ENCODE assay signal across 15 cellular contexts in the genomic region with DNA sequence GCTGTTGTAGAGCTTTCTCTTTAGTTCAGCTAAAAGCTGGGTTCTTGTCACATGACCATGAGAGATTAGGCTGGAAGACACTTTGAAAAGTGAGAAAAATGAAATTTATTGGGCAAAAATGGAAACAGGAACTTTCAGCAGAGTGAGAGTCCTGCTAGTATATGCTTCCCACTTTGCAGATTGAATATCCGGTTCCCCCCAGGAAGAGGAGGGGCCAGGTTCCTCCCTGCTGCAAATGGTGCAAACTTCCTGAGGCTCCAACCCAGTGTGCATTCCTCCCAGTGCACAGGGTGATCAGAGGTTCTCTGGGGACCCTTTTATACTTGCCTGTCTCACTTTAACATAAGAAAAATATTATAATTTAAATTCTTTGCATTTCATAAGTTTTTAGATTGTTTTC.
A peak's percentile ranks its signal among the peaks of the same experiment; 100 is the strongest.
DNase-seq lines count a peak whose midpoint lies in the region; TF ChIP-seq lines count a peak whose summit lies in the region.
"Had no signal": no experiment of that assay in that cellular context is flagged by ENCODE, and none has a peak within 500 bp of the region (broad histone marks: within the 10 kb centered on the region; RNA-seq: fewer than 3 reads in every experiment).

No MANE protein-coding gene starts in this region.

- H3K9ac ChIP-seq in subcutaneous abdominal adipose tissue (ENCODE audit: low read length in 5 of 5) = no peak overlapping the region
- H3K9ac ChIP-seq: BLaER1 treated with 17β-estradiol and CSF1 and Interleukin-3, amounts not matched to agents 10 nM and 100 nM had no signal

- peaks cover 23 to 55% (median 49%) of the 10 kb centered on the region in 5 donors for H3K9me3 ChIP-seq in subcutaneous abdominal adipose tissue (ENCODE audit: control insufficient read depth in 5 of 5, low read length in 5 of 5)

- H3K27me3 ChIP-seq in HL-60 (ENCODE audit: insufficient read depth, poor library complexity, severe bottlenecking) = no peaks in the 10 kb centered on the region
- no peaks in the 10 kb centered on the region for H3K27me3 ChIP-seq in subcutaneous abdominal adipose tissue (ENCODE audit: control insufficient read depth in 5 of 5, insufficient read depth in 4 of 5, low read length in 5 of 5)

- in situ Hi-C loops in KBM-7 (cut with MboI; ENCODE audit: low pct_unique_long_range_greater_than_20kb, low sequenced_read_pairs) = no loop called here

- H3K27ac ChIP-seq in HL-60 (replicated peaks) (peak overlapping the region; percentile 35), subcutaneous abdominal adipose tissue (ENCODE audit: low read depth, low read length) (no peak overlapping the region), coronary artery (no peak overlapping the region)
- H3K27ac ChIP-seq: BLaER1 treated with 17β-estradiol and CSF1 and Interleukin-3, amounts not matched to agents 10 nM and 100 nM had no signal

- peaks cover 0 to 8% (median 0%) of the 10 kb centered on the region in 5 donors for H3K36me3 ChIP-seq in subcutaneous abdominal adipose tissue (ENCODE audit: control insufficient read depth in 5 of 5, insufficient read depth in 5 of 5, low read length in 5 of 5)

- H3K4me3 ChIP-seq in HL-60 (replicated peaks; ENCODE audit: insufficient read depth, low read length) = no peak overlapping the region
- H3K4me3 ChIP-seq in subcutaneous abdominal adipose tissue (ENCODE audit: low read depth in 1 of 5, low read length in 5 of 5) = peak overlapping the region in 3 of 5 donors; percentile 21 to 40 (median 28)
- no peak overlapping the region for H3K4me3 ChIP-seq in coronary artery
- H3K4me3 ChIP-seq: BLaER1 treated with 17β-estradiol and CSF1 and Interleukin-3, amounts not matched to agents 10 nM and 100 nM; GM12878 had no signal

- H3K4me1 ChIP-seq in subcutaneous abdominal adipose tissue (ENCODE audit: control insufficient read depth in 5 of 5, insufficient read depth in 5 of 5, low read length in 5 of 5) = no peaks in the 10 kb centered on the region

- DNase-seq in HL-60 (ENCODE audit: low read depth in 1 of 2, low spot score in 1 of 2) = peak in 1 of 2 experiments; percentile 50
- peak; percentile 32 for DNase-seq in KBM-7
- peak; percentile 37 for DNase-seq in MV-4-11 (lab: John Stamatoyannopoulos, UW)
- no peak for DNase-seq in epidermal melanocyte (ENCODE audit: insufficient read length, low spot score)
- no peak for DNase-seq in NCI-H1105 (lab: John Stamatoyannopoulos, UW)
- no peak for DNase-seq in coronary artery (ENCODE audit: low spot score)
- DNase-seq: Calu3; CD8-positive, alpha-beta T cell; DMS53; DND-41; EL; GOT3 had no signal

- no peak for TF ChIP-seq CTCF in HL-60 (IDR thresholded peaks at IDR 0.05; ENCODE audit: insufficient read depth, low read length)
- no peak for TF ChIP-seq CTCF in coronary artery (IDR thresholded peaks at IDR 0.05)

Comparison
In these comparisons a context has a peak if more than half of its experiments do, and no peak if none do; other contexts are left out.
1. DNase-seq: peak in KBM-7 (single experiment) and MV-4-11 (single experiment); none in epidermal melanocyte (single experiment), NCI-H1105 (single experiment) and coronary artery (single experiment).
2. H3K4me3 ChIP-seq: peak in subcutaneous abdominal adipose tissue (3 of 5); none in HL-60 (single experiment) and coronary artery (single experiment).